8 cellular contexts compared by ENCODE assay signal in genomic region chr12:3034067-3034750, GRCh38. TPM values are rescaled to one million over a fixed set of nuclear protein-coding genes. Genes with fewer than 3 reads are reported as not detected.
DNase-seq lines count a peak whose midpoint lies in the region; ATAC-seq, FAIRE-seq and TF ChIP-seq lines count a peak whose summit lies in the region.

No MANE protein-coding gene starts in this region.

- H3K27ac Mint-ChIP-seq in activated T-cell treated with anti-CD3 and anti-CD28 coated beads, Interleukin-2, amount 50 U/mL, for 24 hours = no peak overlapping the region
- H3K27ac Mint-ChIP-seq in osteocyte (ENCODE audit: unreplicated experiment) = peak overlapping the region; percentile 12

- no peaks in the 10 kb centered on the region for H3K4me1 Mint-ChIP-seq in activated T-cell treated with anti-CD3 and anti-CD28 coated beads, Interleukin-2, amount 50 U/mL, for 24 hours (ENCODE audit: low read depth)
- H3K4me1 Mint-ChIP-seq in osteocyte (ENCODE audit: unreplicated experiment) = peaks cover 9% of the 10 kb centered on the region

- peak; percentile 24 for DNase-seq in DMS153 (lab: John Stamatoyannopoulos, UW)
- DNase-seq in H54 (ENCODE audit: insufficient read length, low spot score) = peak; percentile 88
- peak; percentile 62 for DNase-seq in NCI-H510A treated with DMSO at 0.1 percent for 48 hours (lab: John Stamatoyannopoulos, UW)
- DNase-seq in activated T-cell treated with anti-CD3 and anti-CD28 coated beads, Interleukin-2, amount 50 U/mL, for 24 hours = peak; percentile 55
- peak; percentile 57 to 74 for DNase-seq in frontal cortex (ENCODE audit: low spot score in 2 of 2)
- DNase-seq in osteocyte (ENCODE audit: extremely low spot score, unreplicated experiment) = no peak
- DNase-seq in effector memory CD4-positive, alpha-beta T cell = no peak

- no peaks in the 10 kb centered on the region for H3K9me3 ChIP-seq in effector memory CD4-positive, alpha-beta T cell (ENCODE audit: control insufficient read depth, low read length)

- no peaks in the 10 kb centered on the region for H3K9me3 Mint-ChIP-seq in activated T-cell treated with anti-CD3 and anti-CD28 coated beads, Interleukin-2, amount 50 U/mL, for 24 hours
- H3K9me3 Mint-ChIP-seq in osteocyte (ENCODE audit: unreplicated experiment) = no peaks in the 10 kb centered on the region

- TF ChIP-seq POLR2A in H54 (IDR thresholded peaks at IDR 0.05; ENCODE audit: low read depth, low read length) = no peak

- no peaks in the 10 kb centered on the region for H3K36me3 ChIP-seq in effector memory CD4-positive, alpha-beta T cell (ENCODE audit: control insufficient read depth, insufficient read depth, low read length)

- H3K27me3 Mint-ChIP-seq in activated T-cell treated with anti-CD3 and anti-CD28 coated beads, Interleukin-2, amount 50 U/mL, for 24 hours = peaks cover 15% of the 10 kb centered on the region
- no peaks in the 10 kb centered on the region for H3K27me3 Mint-ChIP-seq in osteocyte (ENCODE audit: unreplicated experiment)

- ATAC-seq in GM18909 (IDR thresholded peaks at IDR 0.05; ENCODE audit: poor library complexity, unreplicated experiment) = no peak

- no peaks in the 10 kb centered on the region for H3K36me3 Mint-ChIP-seq in activated T-cell treated with anti-CD3 and anti-CD28 coated beads, Interleukin-2, amount 50 U/mL, for 24 hours (ENCODE audit: low read depth)
- peaks cover 16% of the 10 kb centered on the region for H3K36me3 Mint-ChIP-seq in osteocyte (ENCODE audit: unreplicated experiment)

- FAIRE-seq in H54 (lab: Jason Lieb, UNC) = peak; percentile 62
- no peak for FAIRE-seq in frontal cortex (lab: Jason Lieb, UNC)

- TF ChIP-seq CTCF in osteocyte (IDR thresholded peaks at IDR 0.05) = peak; percentile 77

- H3K4me1 ChIP-seq in effector memory CD4-positive, alpha-beta T cell (ENCODE audit: control insufficient read depth, insufficient read depth, low read length, poor library complexity, severe bottlenecking) = no peaks in the 10 kb centered on the region

- H3K4me3 ChIP-seq in effector memory CD4-positive, alpha-beta T cell (ENCODE audit: insufficient read depth, low read depth, low read length, poor library complexity, severe bottlenecking) = no peak overlapping the region

- H3K27me3 ChIP-seq in effector memory CD4-positive, alpha-beta T cell (replicated peaks; ENCODE audit: control insufficient read depth, insufficient read depth, low read length, poor library complexity, severe bottlenecking) = peaks cover 3% of the 10 kb centered on the region

- H3K27ac ChIP-seq in effector memory CD4-positive, alpha-beta T cell (ENCODE audit: insufficient read depth, low read length, poor library complexity, severe bottlenecking) = no peak overlapping the region

- H3K4me3 Mint-ChIP-seq in activated T-cell treated with anti-CD3 and anti-CD28 coated beads, Interleukin-2, amount 50 U/mL, for 24 hours = no peak overlapping the region
- no peak overlapping the region for H3K4me3 Mint-ChIP-seq in osteocyte (ENCODE audit: unreplicated experiment)

RNA-seq across cellular contexts. Expression of gene TSPAN9, which starts 43.0 kb away (rescaled TPM):
- total RNA-seq in frontal cortex = 22.4 TPM
- total RNA-seq in osteocyte = 102 and 114 TPM in 2 replicates

Comparison
In these comparisons a context has a peak if more than half of its experiments do, and no peak if none do; other contexts are left out.
1. DNase-seq: peak in DMS153 (single experiment), H54 (single experiment), NCI-H510A treated with DMSO at 0.1 percent for 48 hours (single experiment), activated T-cell treated with anti-CD3 and anti-CD28 coated beads, Interleukin-2, amount 50 U/mL, for 24 hours (single experiment) and frontal cortex (2 of 2); none in osteocyte (single experiment) and effector memory CD4-positive, alpha-beta T cell (0 of 3).